8 cellular contexts compared by ENCODE assay signal in genomic region chr14:49892636-49893308, GRCh38. TPM values are rescaled to one million over a fixed set of nuclear protein-coding genes. Genes with fewer than 3 reads are reported as not detected.
DNase-seq lines count a peak whose midpoint lies in the region; ATAC-seq and TF ChIP-seq lines count a peak whose summit lies in the region.

TSS of gene ARF6 (plus strand) at chr14:49893082. CDS start at chr14:49893737, 655 bp downstream.

- H3K9ac ChIP-seq in mucosa of rectum (ENCODE audit: low read depth in 1 of 2, low read length in 2 of 2) = peak within 1 kb of the TSS; percentile 97 to 100

- H3K27me3 ChIP-seq in mucosa of rectum (ENCODE audit: control insufficient read depth in 2 of 2, insufficient read depth in 2 of 2, low read length in 2 of 2) = no peaks in the 10 kb centered on the region

- H3K4me3 Mint-ChIP-seq in IgD-negative memory B cell = peak within 1 kb of the TSS; percentile 94 to 99 (median 97)

- peak within 1 kb of the TSS; percentile 97 to 99 (median 99) for H3K27ac Mint-ChIP-seq in IgD-negative memory B cell

- no peaks in the 10 kb centered on the region for H3K9me3 Mint-ChIP-seq in IgD-negative memory B cell

- H3K9me3 ChIP-seq in mucosa of rectum (ENCODE audit: control insufficient read depth in 2 of 2, low read length in 2 of 2) = no peaks in the 10 kb centered on the region

- TF ChIP-seq CTCF in epithelial cell of proximal tubule (conservative IDR thresholded peaks at IDR 0.05; ENCODE audit: low read depth, low read length) = no peak

- ATAC-seq in GM21529 (IDR thresholded peaks at IDR 0.05; ENCODE audit: unreplicated experiment) = peak; percentile 70

- H3K36me3 Mint-ChIP-seq in IgD-negative memory B cell = peaks cover 17% of the 10 kb centered on the region

- peaks cover 11 to 13% of the 10 kb centered on the region in 2 donors for H3K36me3 ChIP-seq in mucosa of rectum (ENCODE audit: control insufficient read depth in 2 of 2, insufficient read depth in 2 of 2, low read length in 2 of 2)

- peak within 1 kb of the TSS; percentile 93 for H3K4me3 ChIP-seq in epithelial cell of proximal tubule (ENCODE audit: low read depth, low read length)
- peak within 1 kb of the TSS; percentile 95 to 96 for H3K4me3 ChIP-seq in mucosa of rectum (ENCODE audit: low read length in 2 of 2)

- H3K4me1 ChIP-seq in mucosa of rectum (ENCODE audit: control insufficient read depth in 2 of 2, insufficient read depth in 2 of 2, low read length in 2 of 2) = peaks cover 16 to 28% of the 10 kb centered on the region in 2 donors

- no peaks in the 10 kb centered on the region for H3K27me3 Mint-ChIP-seq in IgD-negative memory B cell

- DNase-seq in DMS153 (lab: John Stamatoyannopoulos, UW) = peak; percentile 96
- peak; percentile 83 for DNase-seq in OCI-M2 (lab: John Stamatoyannopoulos, UW; ENCODE audit: unreplicated experiment)
- peak; percentile 98 for DNase-seq in activated T-cell treated with anti-CD3 and anti-CD28 coated beads for 48 hours (ENCODE audit: low read depth)
- peak; percentile 31 for DNase-seq in epithelial cell of proximal tubule (ENCODE audit: low read depth)
- peak; percentile 98 for DNase-seq in stimulated activated CD8-positive, alpha-beta memory T cell treated with anti-CD3 and anti-CD28 coated beads, Interleukin-4, amount 100 ng/mL, for 48 hours

- H3K4me1 Mint-ChIP-seq in IgD-negative memory B cell = peaks cover 22 to 31% (median 28%) of the 10 kb centered on the region in 3 donors

- peak within 1 kb of the TSS; percentile 100 for H3K27ac ChIP-seq in mucosa of rectum (ENCODE audit: low read depth in 2 of 2, low read length in 2 of 2)

RNA-seq across cellular contexts. Expression of gene ARF6, which starts in this region (rescaled TPM):
- 222 TPM for polyA plus RNA-seq in IgD-negative memory B cell
- total RNA-seq in epithelial cell of proximal tubule = 121 and 122 TPM in 2 replicates

Comparison
In these comparisons a context has a peak if more than half of its experiments do, and no peak if none do; other contexts are left out.
1. Peak in every context shown above with its lines: DNase-seq, ATAC-seq, H3K4me3 ChIP-seq and H3K27ac ChIP-seq.
2. DNase-seq: peak in every context shown above with its lines; median percentile 98 in activated T-cell treated with anti-CD3 and anti-CD28 coated beads for 48 hours; 98 in stimulated activated CD8-positive, alpha-beta memory T cell treated with anti-CD3 and anti-CD28 coated beads, Interleukin-4, amount 100 ng/mL, for 48 hours; 96 in DMS153; 83 in OCI-M2; 31 in epithelial cell of proximal tubule.